Comparison of ENCODE assay signal across 20 cellular contexts in genomic region chr20:23436681-23437080, GRCh38. TPM values are rescaled to one million over a fixed set of nuclear protein-coding genes. Genes with fewer than 3 reads are reported as not detected.
DNase-seq lines count a peak whose midpoint lies in the region; ATAC-seq and TF ChIP-seq lines count a peak whose summit lies in the region.
"Had no signal": no experiment of that assay in that cellular context is flagged by ENCODE, and none has a peak within 500 bp of the region (broad histone marks: within the 10 kb centered on the region; RNA-seq: fewer than 3 reads in every experiment).

No MANE protein-coding gene starts in this region.

- H3K4me1 Mint-ChIP-seq in endothelial cell (ENCODE audit: unreplicated experiment), result peaks cover 14% of the 10 kb centered on the region

- no peaks in the 10 kb centered on the region for H3K9me3 ChIP-seq in mucosa of descending colon
- H3K9me3 ChIP-seq: BE2C, psoas muscle had no signal

- peak; percentile 61 for ATAC-seq in mucosa of descending colon
- ATAC-seq: activated naive CD4-positive, alpha-beta T cell treated with anti-CD3 and anti-CD28 coated beads, Interleukin-2, amount 50 U/mL, for 72 hours; activated T-cell treated with anti-CD3 and anti-CD28 coated beads, Interleukin-2, amount 50 U/mL, for 72 hours; psoas muscle had no signal

- intact Hi-C loops in mucosa of descending colon (cut with DNase I, micrococcal nuclease), result no loop called here

- peak overlapping the region; percentile 74 for H3K27ac Mint-ChIP-seq in endothelial cell (ENCODE audit: unreplicated experiment)
- H3K27ac Mint-ChIP-seq: activated CD4-positive, alpha-beta memory T cell treated with anti-CD3 and anti-CD28 coated beads for 36 hours; activated naive CD4-positive, alpha-beta T cell treated with anti-CD3 and anti-CD28 coated beads, Interleukin-2, amount 50 U/mL, for 72 hours; activated T-cell treated with anti-CD3 and anti-CD28 coated beads, Interleukin-2, amount 50 U/mL, for 72 hours; HFFc6; nephron had no signal

- peaks cover 3% of the 10 kb centered on the region for H3K4me1 ChIP-seq in mucosa of descending colon (ENCODE audit: low read depth)
- H3K4me1 ChIP-seq: BE2C had no signal

- H3K4me3 ChIP-seq in mucosa of descending colon, result no peak overlapping the region
- H3K4me3 ChIP-seq: psoas muscle had no signal

- no peaks in the 10 kb centered on the region for H3K27me3 Mint-ChIP-seq in endothelial cell (ENCODE audit: unreplicated experiment)

- no peaks in the 10 kb centered on the region for H3K36me3 Mint-ChIP-seq in endothelial cell (ENCODE audit: low read depth, unreplicated experiment)
- H3K36me3 Mint-ChIP-seq: activated CD4-positive, alpha-beta memory T cell treated with anti-CD3 and anti-CD28 coated beads for 36 hours; activated naive CD4-positive, alpha-beta T cell treated with anti-CD3 and anti-CD28 coated beads, Interleukin-2, amount 50 U/mL, for 72 hours had no signal

- H3K4me3 Mint-ChIP-seq in endothelial cell (ENCODE audit: unreplicated experiment), result no peak overlapping the region
- H3K4me3 Mint-ChIP-seq: activated CD4-positive, alpha-beta memory T cell treated with anti-CD3 and anti-CD28 coated beads for 36 hours; activated T-cell treated with anti-CD3 and anti-CD28 coated beads, Interleukin-2, amount 50 U/mL, for 72 hours; HFFc6; nephron had no signal

- no peak for TF ChIP-seq CTCF in endothelial cell (IDR thresholded peaks at IDR 0.05; ENCODE audit: unreplicated experiment)
- TF ChIP-seq CTCF in mucosa of descending colon (IDR thresholded peaks at IDR 0.05), result no peak
- TF ChIP-seq CTCF in GM20000 (IDR thresholded peaks at IDR 0.05; ENCODE audit: extremely low read depth, missing control alignments), result no peak

- no peaks in the 10 kb centered on the region for H3K36me3 ChIP-seq in mucosa of descending colon (ENCODE audit: low read depth)
- H3K36me3 ChIP-seq: BE2C, WERI-Rb-1 had no signal

- no peaks in the 10 kb centered on the region for H3K9me3 Mint-ChIP-seq in endothelial cell (ENCODE audit: unreplicated experiment)
- H3K9me3 Mint-ChIP-seq: activated CD4-positive, alpha-beta memory T cell treated with anti-CD3 and anti-CD28 coated beads for 36 hours; activated naive CD4-positive, alpha-beta T cell treated with anti-CD3 and anti-CD28 coated beads, Interleukin-2, amount 50 U/mL, for 72 hours; activated T-cell treated with anti-CD3 and anti-CD28 coated beads, Interleukin-2, amount 50 U/mL, for 72 hours; HFFc6; nephron had no signal

- DNase-seq in DMS153 (lab: John Stamatoyannopoulos, UW), result peak; percentile 53
- DNase-seq in DMS153 treated with DMSO at 0.1 percent for 48 hours (lab: John Stamatoyannopoulos, UW; ENCODE audit: unreplicated experiment), result no peak
- DNase-seq in OCI-M1 (lab: John Stamatoyannopoulos, UW), result peak; percentile 30
- DNase-seq in endothelial cell (ENCODE audit: low spot score), result peak; percentile 17
- no peak for DNase-seq in mucosa of descending colon
- DNase-seq in NCI-H774 (lab: John Stamatoyannopoulos, UW), result no peak
- DNase-seq in GM20000 (ENCODE audit: low spot score), result no peak
- no peak for DNase-seq in T1000 (lab: John Stamatoyannopoulos, UW)
- DNase-seq: activated CD4-positive, alpha-beta memory T cell treated with anti-CD3 and anti-CD28 coated beads for 36 hours; activated T-cell treated with anti-CD3 and anti-CD28 coated beads, Interleukin-2, amount 50 U/mL, for 72 hours; GF-D8; HFFc6; mesenchymal stem cell; psoas muscle; SW 1271; WERI-Rb-1 had no signal

RNA-seq across cellular contexts. Expression of gene CSTL1, which starts 2.8 kb away (rescaled TPM):
- total RNA-seq in endothelial cell (ENCODE audit: unreplicated experiment) (not detected), mucosa of descending colon (not detected)
- total RNA-seq: activated CD4-positive, alpha-beta memory T cell treated with anti-CD3 and anti-CD28 coated beads for 36 hours; activated naive CD4-positive, alpha-beta T cell treated with anti-CD3 and anti-CD28 coated beads, Interleukin-2, amount 50 U/mL, for 72 hours; activated T-cell treated with anti-CD3 and anti-CD28 coated beads, Interleukin-2, amount 50 U/mL, for 72 hours; HFFc6; LHCN-M2; psoas muscle had no signal

RNA-seq across cellular contexts. Expression of gene NAPB, which starts 15.4 kb away (rescaled TPM):
- total RNA-seq in endothelial cell (ENCODE audit: unreplicated experiment), result 9.6 TPM
- 10 to 100 TPM in 1 of 3 donors, 1 to 10 TPM in 2; 8.2 to 22.8 (median 8.9) TPM for total RNA-seq in mucosa of descending colon

RNA-seq across cellular contexts. Expression of gene CST11, which starts 16.0 kb away (rescaled TPM):
- total RNA-seq in endothelial cell (ENCODE audit: unreplicated experiment) (not detected), mucosa of descending colon (not detected)
- total RNA-seq: activated CD4-positive, alpha-beta memory T cell treated with anti-CD3 and anti-CD28 coated beads for 36 hours; activated naive CD4-positive, alpha-beta T cell treated with anti-CD3 and anti-CD28 coated beads, Interleukin-2, amount 50 U/mL, for 72 hours; activated T-cell treated with anti-CD3 and anti-CD28 coated beads, Interleukin-2, amount 50 U/mL, for 72 hours; HFFc6; LHCN-M2; psoas muscle had no signal

RNA-seq across cellular contexts. Expression of gene CST8, which starts 54.2 kb away (rescaled TPM):
- total RNA-seq in endothelial cell (ENCODE audit: unreplicated experiment) (not detected), mucosa of descending colon (not detected)
- total RNA-seq: activated CD4-positive, alpha-beta memory T cell treated with anti-CD3 and anti-CD28 coated beads for 36 hours; activated naive CD4-positive, alpha-beta T cell treated with anti-CD3 and anti-CD28 coated beads, Interleukin-2, amount 50 U/mL, for 72 hours; activated T-cell treated with anti-CD3 and anti-CD28 coated beads, Interleukin-2, amount 50 U/mL, for 72 hours; HFFc6; LHCN-M2; psoas muscle had no signal

Comparison
In these comparisons a context has a peak if more than half of its experiments do, and no peak if none do; other contexts are left out.
1. DNase-seq: peak in DMS153 (single experiment), OCI-M1 (single experiment) and endothelial cell (single experiment); none in DMS153 treated with DMSO at 0.1 percent for 48 hours (single experiment), mucosa of descending colon (0 of 3), NCI-H774 (single experiment), GM20000 (single experiment) and T1000 (single experiment).